In the genomic region with DNA sequence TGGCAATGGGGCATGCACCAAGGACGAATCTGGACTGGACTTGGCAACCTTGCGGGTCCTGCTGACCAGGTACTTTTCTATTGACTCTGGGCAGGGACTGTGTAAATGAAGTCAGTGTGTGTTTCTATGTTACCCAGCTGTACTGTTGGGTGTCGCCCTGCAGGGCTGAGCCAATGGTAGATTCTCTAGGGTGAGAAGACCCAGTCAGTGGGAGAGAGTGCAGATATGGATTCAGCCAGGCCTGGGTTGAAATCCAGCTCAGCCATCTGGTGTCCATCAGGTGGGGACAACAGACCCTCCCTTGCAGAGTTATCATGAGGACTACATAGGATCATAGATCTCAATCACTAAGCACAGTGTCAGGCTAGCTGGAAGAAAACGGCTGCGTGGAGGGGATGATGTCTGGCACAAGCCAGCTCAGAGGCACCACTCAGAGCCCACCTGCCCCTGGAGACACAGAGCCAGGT, we compare ENCODE assay signal across 22 cellular contexts. TPM values are rescaled to one million over a fixed set of nuclear protein-coding genes. Genes with fewer than 3 reads are reported as not detected.
DNase-seq lines count a peak whose midpoint lies in the region; ATAC-seq and TF ChIP-seq lines count a peak whose summit lies in the region.
"Had no signal": no experiment of that assay in that cellular context is flagged by ENCODE, and none has a peak within 500 bp of the region (broad histone marks: within the 10 kb centered on the region; RNA-seq: fewer than 3 reads in every experiment).

No MANE protein-coding gene starts in this region.

- no peak overlapping the region for H3K4me3 Mint-ChIP-seq in activated CD4-positive, alpha-beta memory T cell treated with anti-CD3 and anti-CD28 coated beads for 36 hours
- no peak overlapping the region for H3K4me3 Mint-ChIP-seq in activated CD4-positive, alpha-beta memory T cell treated with anti-CD3 and anti-CD28 coated beads, Interleukin-2, amount 10 ng/mL, durations not matched to agents 7 days and 5 days
- H3K4me3 Mint-ChIP-seq in activated CD8-positive, alpha-beta memory T cell treated with anti-CD3 and anti-CD28 coated beads, Interleukin-2, amount 10 ng/mL, durations not matched to agents 7 days and 5 days, result no peak overlapping the region
- H3K4me3 Mint-ChIP-seq: activated T-helper 17 cell treated with anti-CD3 and anti-CD28 coated beads, Interleukin-2, amount 50 U/mL, for 72 hours; B cell; GM23338 had no signal

- H3K27ac Mint-ChIP-seq in activated CD4-positive, alpha-beta memory T cell treated with anti-CD3 and anti-CD28 coated beads for 36 hours, result no peak overlapping the region
- no peak overlapping the region for H3K27ac Mint-ChIP-seq in activated CD4-positive, alpha-beta memory T cell treated with anti-CD3 and anti-CD28 coated beads, Interleukin-2, amount 10 ng/mL, durations not matched to agents 7 days and 5 days
- H3K27ac Mint-ChIP-seq in activated CD8-positive, alpha-beta memory T cell treated with anti-CD3 and anti-CD28 coated beads, Interleukin-2, amount 10 ng/mL, durations not matched to agents 7 days and 5 days, result peak overlapping the region; percentile 44
- H3K27ac Mint-ChIP-seq: activated naive CD4-positive, alpha-beta T cell treated with anti-CD3 and anti-CD28 coated beads, Interleukin-2, amount 50 U/mL, for 72 hours; activated T-helper 17 cell treated with anti-CD3 and anti-CD28 coated beads, Interleukin-2, amount 50 U/mL, for 72 hours; B cell; GM23338; IgD-negative memory B cell had no signal

- 68% methylated on average over 5 of the region's 5 CpGs for WGBS in prostate gland
- WGBS in psoas muscle, 3 donors, result 93 to 98% (median 96%) methylated on average over 5 of the region's 5 CpGs

- no peaks in the 10 kb centered on the region for H3K9me3 Mint-ChIP-seq in activated CD4-positive, alpha-beta memory T cell treated with anti-CD3 and anti-CD28 coated beads for 36 hours
- H3K9me3 Mint-ChIP-seq in activated CD4-positive, alpha-beta memory T cell treated with anti-CD3 and anti-CD28 coated beads, Interleukin-2, amount 10 ng/mL, durations not matched to agents 7 days and 5 days, result no peaks in the 10 kb centered on the region
- H3K9me3 Mint-ChIP-seq in activated CD8-positive, alpha-beta memory T cell treated with anti-CD3 and anti-CD28 coated beads, Interleukin-2, amount 10 ng/mL, durations not matched to agents 7 days and 5 days (ENCODE audit: low read depth), result no peaks in the 10 kb centered on the region
- H3K9me3 Mint-ChIP-seq: activated naive CD4-positive, alpha-beta T cell treated with anti-CD3 and anti-CD28 coated beads, Interleukin-2, amount 50 U/mL, for 72 hours; activated T-helper 17 cell treated with anti-CD3 and anti-CD28 coated beads, Interleukin-2, amount 50 U/mL, for 72 hours; IgD-negative memory B cell had no signal

- POLR2A ChIA-PET in activated CD4-positive, alpha-beta memory T cell treated with anti-CD3 and anti-CD28 coated beads for 36 hours (lab: Charles Lee), result no interaction called here
- POLR2A ChIA-PET in activated CD4-positive, alpha-beta memory T cell treated with anti-CD3 and anti-CD28 coated beads, Interleukin-2, amount 10 ng/mL, durations not matched to agents 7 days and 5 days (lab: Charles Lee), result interaction anchor here (9.2 kb wide), 1 partner anchor 23 kb away, joined by 192 read pairs; no protein-coding TSS in a partner anchor

- no peaks in the 10 kb centered on the region for H3K27me3 Mint-ChIP-seq in activated CD4-positive, alpha-beta memory T cell treated with anti-CD3 and anti-CD28 coated beads for 36 hours
- H3K27me3 Mint-ChIP-seq in activated CD4-positive, alpha-beta memory T cell treated with anti-CD3 and anti-CD28 coated beads, Interleukin-2, amount 10 ng/mL, durations not matched to agents 7 days and 5 days, result no peaks in the 10 kb centered on the region
- H3K27me3 Mint-ChIP-seq in activated CD8-positive, alpha-beta memory T cell treated with anti-CD3 and anti-CD28 coated beads, Interleukin-2, amount 10 ng/mL, durations not matched to agents 7 days and 5 days, result no peaks in the 10 kb centered on the region
- H3K27me3 Mint-ChIP-seq: activated T-helper 17 cell treated with anti-CD3 and anti-CD28 coated beads, Interleukin-2, amount 50 U/mL, for 72 hours; B cell; IgD-negative memory B cell had no signal

- H3K27ac ChIP-seq in prostate gland, result peak overlapping the region; percentile 8 to 70
- no peak overlapping the region for H3K27ac ChIP-seq in psoas muscle
- H3K27ac ChIP-seq: A549 had no signal

- H3K9me3 ChIP-seq in prostate gland (no peaks in the 10 kb centered on the region), psoas muscle (no peaks in the 10 kb centered on the region)
- H3K9me3 ChIP-seq: A549, Caco-2 had no signal

- H3K4me1 ChIP-seq in prostate gland (replicated peaks) (no peaks in the 10 kb centered on the region), psoas muscle (peaks cover 10% of the 10 kb centered on the region)
- H3K4me1 ChIP-seq: Caco-2 had no signal

- TF ChIP-seq CTCF in prostate gland (IDR thresholded peaks at IDR 0.05) (no peak), psoas muscle (IDR thresholded peaks at IDR 0.05) (no peak)

- H3K36me3 ChIP-seq in prostate gland (no peaks in the 10 kb centered on the region), psoas muscle (ENCODE audit: insufficient read depth in 1 of 2, low read depth in 1 of 2) (no peaks in the 10 kb centered on the region)

- peak; percentile 5 for DNase-seq in activated CD4-positive, alpha-beta memory T cell treated with anti-CD3 and anti-CD28 coated beads for 36 hours
- DNase-seq in activated CD4-positive, alpha-beta memory T cell treated with anti-CD3 and anti-CD28 coated beads, Interleukin-2, amount 10 ng/mL, durations not matched to agents 7 days and 5 days, result no peak
- peak; percentile 32 for DNase-seq in activated CD8-positive, alpha-beta memory T cell treated with anti-CD3 and anti-CD28 coated beads, Interleukin-2, amount 10 ng/mL, durations not matched to agents 7 days and 5 days
- DNase-seq in left kidney (ENCODE audit: low read depth, low spot score), result peak; percentile 13
- DNase-seq in prostate gland (ENCODE audit: low spot score), result peak; percentile 63
- DNase-seq in midbrain (lab: John Stamatoyannopoulos, UW), result no peak
- no peak for DNase-seq in psoas muscle
- no peak for DNase-seq in NCI-H526 (lab: John Stamatoyannopoulos, UW)
- DNase-seq: Caco-2; foreskin melanocyte; hippocampal formation; NCI-H2081 treated with DMSO at 0.1 percent for 48 hours; NCI-H446; stimulated activated CD4-positive, alpha-beta T cell treated with anti-CD3 and anti-CD28 coated beads, Interleukin-15, amount 100 ng/mL, for 24 hours; T1000 had no signal

- H3K4me3 ChIP-seq in prostate gland (no peak overlapping the region), psoas muscle (no peak overlapping the region)
- H3K4me3 ChIP-seq: A549, GM23338 had no signal

- TF ChIP-seq POLR2A in prostate gland (IDR thresholded peaks at IDR 0.05), result no peak

- CTCF ChIA-PET in activated CD4-positive, alpha-beta memory T cell treated with anti-CD3 and anti-CD28 coated beads for 36 hours (lab: Charles Lee), result interaction anchor here (0.7 to 5.8 kb wide), 4 partner anchors 7 to 49 kb away, joined by 3 to 36 read pairs (median 3); no protein-coding TSS in a partner anchor
- CTCF ChIA-PET in activated CD4-positive, alpha-beta memory T cell treated with anti-CD3 and anti-CD28 coated beads, Interleukin-2, amount 10 ng/mL, durations not matched to agents 7 days and 5 days (lab: Charles Lee), result interaction anchor here (1.2 to 6.4 kb wide), 3 partner anchors 8 to 26 kb away, joined by 4 to 45 read pairs (median 7); no protein-coding TSS in a partner anchor
- CTCF ChIA-PET in activated CD8-positive, alpha-beta memory T cell treated with anti-CD3 and anti-CD28 coated beads, Interleukin-2, amount 10 ng/mL, durations not matched to agents 7 days and 5 days (lab: Charles Lee), result interaction anchor here (0.9 to 12.0 kb wide), 3 partner anchors 9 to 48 kb away, joined by 3 to 171 read pairs (median 6); no protein-coding TSS in a partner anchor

- H3K27me3 ChIP-seq in prostate gland (replicated peaks; ENCODE audit: insufficient read depth), result no peaks in the 10 kb centered on the region
- no peaks in the 10 kb centered on the region for H3K27me3 ChIP-seq in psoas muscle (ENCODE audit: insufficient read depth in 3 of 3, low read length in 2 of 3)

- no peaks in the 10 kb centered on the region for H3K36me3 Mint-ChIP-seq in activated CD4-positive, alpha-beta memory T cell treated with anti-CD3 and anti-CD28 coated beads for 36 hours
- H3K36me3 Mint-ChIP-seq in activated CD4-positive, alpha-beta memory T cell treated with anti-CD3 and anti-CD28 coated beads, Interleukin-2, amount 10 ng/mL, durations not matched to agents 7 days and 5 days (ENCODE audit: low read depth), result no peaks in the 10 kb centered on the region
- H3K36me3 Mint-ChIP-seq in activated CD8-positive, alpha-beta memory T cell treated with anti-CD3 and anti-CD28 coated beads, Interleukin-2, amount 10 ng/mL, durations not matched to agents 7 days and 5 days, result no peaks in the 10 kb centered on the region
- H3K36me3 Mint-ChIP-seq: activated naive CD4-positive, alpha-beta T cell treated with anti-CD3 and anti-CD28 coated beads, Interleukin-2, amount 50 U/mL, for 72 hours; IgD-negative memory B cell had no signal

- intact Hi-C loops in activated CD4-positive, alpha-beta memory T cell treated with anti-CD3 and anti-CD28 coated beads for 36 hours (cut with micrococcal nuclease), result loop anchor here (10.0 kb wide), 1 partner anchor 862 kb away; the partner anchor contains the start of gene ANXA11
- intact Hi-C loops in prostate gland (cut with DNase I) (no loop called here), psoas muscle (cut with DNase I) (no loop called here)

- no peak for ATAC-seq in activated CD8-positive, alpha-beta memory T cell treated with anti-CD3 and anti-CD28 coated beads, Interleukin-2, amount 10 ng/mL, durations not matched to agents 7 days and 5 days
- no peak for ATAC-seq in psoas muscle
- ATAC-seq: A549; activated naive CD4-positive, alpha-beta T cell treated with anti-CD3 and anti-CD28 coated beads, Interleukin-2, amount 50 U/mL, for 72 hours; activated T-helper 17 cell treated with anti-CD3 and anti-CD28 coated beads, Interleukin-2, amount 50 U/mL, for 72 hours; GM23338; sciatic nerve had no signal

- peaks cover 4% of the 10 kb centered on the region for H3K4me1 Mint-ChIP-seq in activated CD4-positive, alpha-beta memory T cell treated with anti-CD3 and anti-CD28 coated beads for 36 hours (ENCODE audit: low read depth)
- peaks cover 43% of the 10 kb centered on the region for H3K4me1 Mint-ChIP-seq in activated CD4-positive, alpha-beta memory T cell treated with anti-CD3 and anti-CD28 coated beads, Interleukin-2, amount 10 ng/mL, durations not matched to agents 7 days and 5 days
- peaks cover 45% of the 10 kb centered on the region for H3K4me1 Mint-ChIP-seq in activated CD8-positive, alpha-beta memory T cell treated with anti-CD3 and anti-CD28 coated beads, Interleukin-2, amount 10 ng/mL, durations not matched to agents 7 days and 5 days
- H3K4me1 Mint-ChIP-seq: activated T-helper 17 cell treated with anti-CD3 and anti-CD28 coated beads, Interleukin-2, amount 50 U/mL, for 72 hours had no signal

RNA-seq across cellular contexts. Expression of gene PPIF, which starts 4.9 kb away (rescaled TPM):
- total RNA-seq in activated CD4-positive, alpha-beta memory T cell treated with anti-CD3 and anti-CD28 coated beads for 36 hours, result 10 to 100 TPM; 87.2 to 94.0 TPM
- 10 to 100 TPM; 80.7 to 88.4 TPM for total RNA-seq in activated CD4-positive, alpha-beta memory T cell treated with anti-CD3 and anti-CD28 coated beads, Interleukin-2, amount 10 ng/mL, durations not matched to agents 7 days and 5 days
- total RNA-seq in activated CD8-positive, alpha-beta memory T cell treated with anti-CD3 and anti-CD28 coated beads, Interleukin-2, amount 10 ng/mL, durations not matched to agents 7 days and 5 days, result 100 to 1,000 TPM; 119 to 144 TPM
- total RNA-seq in prostate gland (10 to 100 TPM; 30.6 to 69.1 TPM), psoas muscle (100 to 1,000 TPM in 2 of 4 donors, 10 to 100 TPM in 2; 44.6 to 181 (median 89.4) TPM)
- polyA plus RNA-seq in psoas muscle, result 100 to 1,000 TPM in 1 of 3 donors, 10 to 100 TPM in 2; 85.4 to 297 (median 85.9) TPM

Comparison
In these comparisons a context has a peak if more than half of its experiments do, and no peak if none do; other contexts are left out.
1. DNase-seq: peak in activated CD4-positive, alpha-beta memory T cell treated with anti-CD3 and anti-CD28 coated beads for 36 hours (single experiment), activated CD8-positive, alpha-beta memory T cell treated with anti-CD3 and anti-CD28 coated beads, Interleukin-2, amount 10 ng/mL, durations not matched to agents 7 days and 5 days (single experiment), left kidney (single experiment) and prostate gland (single experiment); none in activated CD4-positive, alpha-beta memory T cell treated with anti-CD3 and anti-CD28 coated beads, Interleukin-2, amount 10 ng/mL, durations not matched to agents 7 days and 5 days (single experiment), midbrain (single experiment), psoas muscle (0 of 2) and NCI-H526 (0 of 2).